Comparison of ENCODE assay signal across 26 cellular contexts in genomic region chr19:15136234-15136954, GRCh38. TPM values are rescaled to one million over a fixed set of nuclear protein-coding genes. Genes with fewer than 3 reads are reported as not detected.
DNase-seq lines count a peak whose midpoint lies in the region; ATAC-seq and TF ChIP-seq lines count a peak whose summit lies in the region.
"Had no signal": no experiment of that assay in that cellular context is flagged by ENCODE, and none has a peak within 500 bp of the region (broad histone marks: within the 10 kb centered on the region; RNA-seq: fewer than 3 reads in every experiment).

No MANE protein-coding gene starts in this region.

- H3K36me3 ChIP-seq in PC-9 (ENCODE audit: low read depth): no peaks in the 10 kb centered on the region
- no peaks in the 10 kb centered on the region for H3K36me3 ChIP-seq in fibroblast of lung (ENCODE audit: control insufficient read depth, insufficient read depth, low read length)
- no peaks in the 10 kb centered on the region for H3K36me3 ChIP-seq in gastrocnemius medialis
- H3K36me3 ChIP-seq: ascending aorta; BLaER1 treated with 17β-estradiol and CSF1 and Interleukin-3, amounts not matched to agents 10 nM and 100 nM; heart right ventricle; neural progenitor cell; WERI-Rb-1 had no signal

- DNase-seq in activated CD4-positive, alpha-beta T cell treated with anti-CD3 and anti-CD28 coated beads for 36 hours: no peak
- DNase-seq in activated CD4-positive, alpha-beta T cell treated with anti-CD3 and anti-CD28 coated beads for 1 hour: no peak
- DNase-seq in PC-9: peak; percentile 52 to 97
- DNase-seq in fibroblast of lung (ENCODE audit: low read depth in 2 of 2): peak; percentile 28 to 37
- no peak for DNase-seq in AG20443 (ENCODE audit: low spot score)
- no peak for DNase-seq in gastrocnemius medialis
- DNase-seq: activated CD4-positive, alpha-beta T cell treated with anti-CD3 and anti-CD28 coated beads, Interleukin-2, amount 50 U/mL, for 4 hours; activated naive CD4-positive, alpha-beta T cell treated with Interleukin-2 at 50 U/mL for 16 hours; activated T-cell treated with anti-CD3 and anti-CD28 coated beads for 4 hours; Calu3; cerebellar nuclear complex; effector CD4-positive, alpha-beta T cell; heart right ventricle; NCI-H1694; NCI-H748 treated with DMSO at 0.1 percent for 48 hours; psoas muscle; stimulated activated CD4-positive, alpha-beta T cell treated with anti-CD3 and anti-CD28 coated beads, Interleukin-4, amount 100 ng/mL, for 4 hours; WERI-Rb-1 had no signal

- no peak overlapping the region for H3K27ac Mint-ChIP-seq in activated CD4-positive, alpha-beta T cell treated with anti-CD3 and anti-CD28 coated beads for 36 hours
- H3K27ac Mint-ChIP-seq: neural progenitor cell had no signal

- peak overlapping the region; percentile 63 for H3K4me2 ChIP-seq in PC-9
- H3K4me2 ChIP-seq in fibroblast of lung (ENCODE audit: extremely low read depth, insufficient read depth, low read length): no peak overlapping the region
- H3K4me2 ChIP-seq: BLaER1 treated with 17β-estradiol and CSF1 and Interleukin-3, amounts not matched to agents 10 nM and 100 nM; neural progenitor cell had no signal

- H3K79me2 ChIP-seq in PC-9 (ENCODE audit: low read depth) (no peaks in the 10 kb centered on the region), fibroblast of lung (ENCODE audit: control insufficient read depth, insufficient read depth, low read length) (no peaks in the 10 kb centered on the region)

- H3K27me3 ChIP-seq in PC-9 (ENCODE audit: insufficient read depth, low read depth): no peaks in the 10 kb centered on the region
- H3K27me3 ChIP-seq in fibroblast of lung (ENCODE audit: control insufficient read depth, insufficient read depth, low read length): no peaks in the 10 kb centered on the region
- peaks cover 0 to 4% (median 0%) of the 10 kb centered on the region in 3 donors for H3K27me3 ChIP-seq in gastrocnemius medialis
- H3K27me3 ChIP-seq: ascending aorta; BLaER1 treated with 17β-estradiol and CSF1 and Interleukin-3, amounts not matched to agents 10 nM and 100 nM; heart right ventricle; neural progenitor cell had no signal

- H3K9me2 ChIP-seq in PC-9 (ENCODE audit: insufficient read depth): no peaks in the 10 kb centered on the region

- no peaks in the 10 kb centered on the region for H3K27me3 Mint-ChIP-seq in activated CD4-positive, alpha-beta T cell treated with anti-CD3 and anti-CD28 coated beads for 36 hours

- H3K9me3 ChIP-seq in PC-9 (ENCODE audit: insufficient read depth, low read depth) (peaks cover 7% of the 10 kb centered on the region; the same call in 1 of the 2 replicates), fibroblast of lung (ENCODE audit: control insufficient read depth, insufficient read depth, low read depth, low read length) (no peaks in the 10 kb centered on the region), gastrocnemius medialis (no peaks in the 10 kb centered on the region)
- H3K9me3 ChIP-seq: psoas muscle had no signal

- H3K4me1 Mint-ChIP-seq in activated CD4-positive, alpha-beta T cell treated with anti-CD3 and anti-CD28 coated beads for 36 hours: peaks cover 3% of the 10 kb centered on the region
- H3K4me1 Mint-ChIP-seq: neural progenitor cell had no signal

- peaks cover 21% of the 10 kb centered on the region for H3F3A ChIP-seq in PC-9 (ENCODE audit: insufficient read depth, low read depth)

- CTCF ChIA-PET in activated CD4-positive, alpha-beta T cell treated with anti-CD3 and anti-CD28 coated beads for 36 hours (lab: Charles Lee): interaction anchor here (1.0 to 1.5 kb wide), 2 partner anchors 10 to 35 kb away, joined by 4 read pairs; a partner anchor contains a TSS
- CTCF ChIA-PET in PC-9 (lab: Charles Lee): interaction anchor here (0.6 to 0.7 kb wide), 5 partner anchors 35 to 894 kb away, joined by 3 to 5 read pairs (median 4); partner anchors contain the start of gene ZNF333

- no TSS peak for BruUV-seq in PC-9 (replicated peaks; lab: Mats Ljungman, UMichigan)

- POLR2A ChIA-PET in activated CD4-positive, alpha-beta T cell treated with anti-CD3 and anti-CD28 coated beads for 36 hours (lab: Charles Lee): interaction anchor here (0.9 kb wide), 1 partner anchor 20 kb away, joined by 5 read pairs; no protein-coding TSS in a partner anchor
- POLR2A ChIA-PET in PC-9 (lab: Charles Lee; ENCODE audit: unreplicated experiment): interaction anchor here (0.6 kb wide), 2 partner anchors 10 to 113 kb away, joined by 3 to 4 read pairs; no protein-coding TSS in a partner anchor

- no peak overlapping the region for H3K4me3 Mint-ChIP-seq in activated CD4-positive, alpha-beta T cell treated with anti-CD3 and anti-CD28 coated beads for 36 hours
- H3K4me3 Mint-ChIP-seq: neural progenitor cell had no signal

- H3K4me3 ChIP-seq in PC-9: no peak overlapping the region
- no peak overlapping the region for H3K4me3 ChIP-seq in fibroblast of lung (replicated peaks in 1 of 4; ENCODE audit: control extremely low read depth in 1 of 4, insufficient read depth in 1 of 4, low read depth in 3 of 4, low read length in 4 of 4)
- H3K4me3 ChIP-seq in skin epidermis: no peak overlapping the region
- H3K4me3 ChIP-seq in gastrocnemius medialis: no peak overlapping the region
- H3K4me3 ChIP-seq: ascending aorta; BLaER1 treated with 17β-estradiol and CSF1 and Interleukin-3, amounts not matched to agents 10 nM and 100 nM; heart right ventricle; neural progenitor cell; psoas muscle had no signal

- no peaks in the 10 kb centered on the region for H4K20me1 ChIP-seq in PC-9 (ENCODE audit: insufficient read depth)
- no peaks in the 10 kb centered on the region for H4K20me1 ChIP-seq in fibroblast of lung (ENCODE audit: control insufficient read depth, extremely low read depth, insufficient read depth, low read length)
- H4K20me1 ChIP-seq: BLaER1 treated with 17β-estradiol and CSF1 and Interleukin-3, amounts not matched to agents 10 nM and 100 nM had no signal

- H3K4me1 ChIP-seq in PC-9 (replicated peaks; ENCODE audit: insufficient read depth) (peaks cover 27% of the 10 kb centered on the region), fibroblast of lung (ENCODE audit: control insufficient read depth, extremely low read depth, insufficient read depth, low read length) (peaks cover 5% of the 10 kb centered on the region), gastrocnemius medialis (no peaks in the 10 kb centered on the region)
- H3K4me1 ChIP-seq: ascending aorta; BLaER1 treated with 17β-estradiol and CSF1 and Interleukin-3, amounts not matched to agents 10 nM and 100 nM; heart right ventricle; neural progenitor cell; psoas muscle had no signal

- ATAC-seq in activated CD4-positive, alpha-beta T cell treated with anti-CD3 and anti-CD28 coated beads for 36 hours: peak; percentile 47
- no peak for ATAC-seq in HG03095 (IDR thresholded peaks at IDR 0.05; ENCODE audit: unreplicated experiment)
- ATAC-seq in gastrocnemius medialis: no peak
- ATAC-seq: heart right ventricle, psoas muscle had no signal

- H3K9ac ChIP-seq in fibroblast of lung (ENCODE audit: insufficient read depth, low read length): no peak overlapping the region
- H3K9ac ChIP-seq: BLaER1 treated with 17β-estradiol and CSF1 and Interleukin-3, amounts not matched to agents 10 nM and 100 nM; neural progenitor cell had no signal

- peak overlapping the region; percentile 58 for H3K27ac ChIP-seq in PC-9
- no peak overlapping the region for H3K27ac ChIP-seq in fibroblast of lung (ENCODE audit: insufficient read depth, low read length)
- peak overlapping the region in 11 of 21 experiments; percentile 6 to 72 (median 45) for H3K27ac ChIP-seq in skin epidermis
- no peak overlapping the region for H3K27ac ChIP-seq in gastrocnemius medialis
- H3K27ac ChIP-seq: ascending aorta; BLaER1 treated with 17β-estradiol and CSF1 and Interleukin-3, amounts not matched to agents 10 nM and 100 nM; heart right ventricle; neural progenitor cell; psoas muscle; WERI-Rb-1 had no signal

- H2AFZ ChIP-seq in PC-9: no peak overlapping the region
- no peak overlapping the region for H2AFZ ChIP-seq in fibroblast of lung (ENCODE audit: low read length)
- H2AFZ ChIP-seq: neural progenitor cell had no signal

- in situ Hi-C loops in gastrocnemius medialis (cut with MboI; ENCODE audit: low sequenced_read_pairs in 4 of 4): no loop called here

- intact Hi-C loops in activated CD4-positive, alpha-beta T cell treated with anti-CD3 and anti-CD28 coated beads for 36 hours (cut with DNase I, micrococcal nuclease): no loop called here
- intact Hi-C loops in PC-9 (cut with micrococcal nuclease; ENCODE audit: unreplicated experiment): no loop called here
- intact Hi-C loops in gastrocnemius medialis (cut with DNase I; ENCODE audit: low total_unique reads): no loop called here

- H3K9me3 Mint-ChIP-seq in activated CD4-positive, alpha-beta T cell treated with anti-CD3 and anti-CD28 coated beads for 36 hours (ENCODE audit: low read depth): peaks cover 10% of the 10 kb centered on the region

- TF ChIP-seq CTCF in PC-9 (conservative IDR thresholded peaks at IDR 0.05): no peak
- no peak for TF ChIP-seq CTCF in fibroblast of lung (conservative IDR thresholded peaks at IDR 0.05 in 1 of 2, IDR thresholded peaks at IDR 0.05 in 1 of 2; ENCODE audit: low read depth in 1 of 2, low read length in 2 of 2)
- TF ChIP-seq CTCF in gastrocnemius medialis (IDR thresholded peaks at IDR 0.05 in 4 of 5, conservative IDR thresholded peaks at IDR 0.05 in 1 of 5): no peak

- TF ChIP-seq POLR2A in gastrocnemius medialis (IDR thresholded peaks at IDR 0.05): no peak

- H3K36me3 Mint-ChIP-seq in activated CD4-positive, alpha-beta T cell treated with anti-CD3 and anti-CD28 coated beads for 36 hours (ENCODE audit: low read depth): no peaks in the 10 kb centered on the region
- H3K36me3 Mint-ChIP-seq: neural progenitor cell had no signal

RNA-seq across cellular contexts. Expression of gene SYDE1, which starts 29.2 kb away (rescaled TPM):
- 1 to 10 TPM; 2.1 to 3.3 TPM for total RNA-seq in activated CD4-positive, alpha-beta T cell treated with anti-CD3 and anti-CD28 coated beads for 36 hours
- total RNA-seq in PC-9 (2021): 2.7 and 4.1 TPM in 2 replicates
- total RNA-seq in fibroblast of lung: 17.5 and 21.0 TPM in 2 replicates
- 27.9 and 28.6 TPM in 2 replicates for polyA plus RNA-seq in fibroblast of lung
- polyA plus RNA-seq in fibroblast of lung (2012): 49.6 and 51.1 TPM in 2 replicates
- polyA minus RNA-seq in fibroblast of lung (ENCODE audit: low replicate concordance): 60.4 and 72.3 TPM in 2 replicates
- total RNA-seq in gastrocnemius medialis: 1 to 10 TPM; 3.2 to 6.3 (median 5.2) TPM

RNA-seq across cellular contexts. Expression of gene OR1I1, which starts 54.4 kb away (rescaled TPM):
- total RNA-seq in activated CD4-positive, alpha-beta T cell treated with anti-CD3 and anti-CD28 coated beads for 36 hours: not detected
- total RNA-seq in PC-9 (2021): not detected in 2 replicates
- total RNA-seq in fibroblast of lung: not detected in 2 replicates
- not detected in 2 replicates for polyA plus RNA-seq in fibroblast of lung
- not detected in 2 replicates for polyA plus RNA-seq in fibroblast of lung (2012)
- not detected in 2 replicates for polyA minus RNA-seq in fibroblast of lung (ENCODE audit: low replicate concordance)
- total RNA-seq in gastrocnemius medialis: not detected
- total RNA-seq: ascending aorta, Calu3, heart right ventricle, lower leg skin, mucosa of gallbladder, psoas muscle, SK-MEL-5 had no signal
- polyA plus RNA-seq: heart right ventricle, psoas muscle had no signal

Comparison
In these comparisons a context has a peak if more than half of its experiments do, and no peak if none do; other contexts are left out.
1. DNase-seq: peak in PC-9 (2 of 2) and fibroblast of lung (2 of 2); none in activated CD4-positive, alpha-beta T cell treated with anti-CD3 and anti-CD28 coated beads for 36 hours (single experiment), activated CD4-positive, alpha-beta T cell treated with anti-CD3 and anti-CD28 coated beads for 1 hour (single experiment), AG20443 (single experiment) and gastrocnemius medialis (0 of 2).
2. H3K27ac ChIP-seq: peak in PC-9 (single experiment) and skin epidermis (11 of 21); none in fibroblast of lung (single experiment) and gastrocnemius medialis (0 of 4).